8 cellular contexts compared by ENCODE assay signal in the genomic region with DNA sequence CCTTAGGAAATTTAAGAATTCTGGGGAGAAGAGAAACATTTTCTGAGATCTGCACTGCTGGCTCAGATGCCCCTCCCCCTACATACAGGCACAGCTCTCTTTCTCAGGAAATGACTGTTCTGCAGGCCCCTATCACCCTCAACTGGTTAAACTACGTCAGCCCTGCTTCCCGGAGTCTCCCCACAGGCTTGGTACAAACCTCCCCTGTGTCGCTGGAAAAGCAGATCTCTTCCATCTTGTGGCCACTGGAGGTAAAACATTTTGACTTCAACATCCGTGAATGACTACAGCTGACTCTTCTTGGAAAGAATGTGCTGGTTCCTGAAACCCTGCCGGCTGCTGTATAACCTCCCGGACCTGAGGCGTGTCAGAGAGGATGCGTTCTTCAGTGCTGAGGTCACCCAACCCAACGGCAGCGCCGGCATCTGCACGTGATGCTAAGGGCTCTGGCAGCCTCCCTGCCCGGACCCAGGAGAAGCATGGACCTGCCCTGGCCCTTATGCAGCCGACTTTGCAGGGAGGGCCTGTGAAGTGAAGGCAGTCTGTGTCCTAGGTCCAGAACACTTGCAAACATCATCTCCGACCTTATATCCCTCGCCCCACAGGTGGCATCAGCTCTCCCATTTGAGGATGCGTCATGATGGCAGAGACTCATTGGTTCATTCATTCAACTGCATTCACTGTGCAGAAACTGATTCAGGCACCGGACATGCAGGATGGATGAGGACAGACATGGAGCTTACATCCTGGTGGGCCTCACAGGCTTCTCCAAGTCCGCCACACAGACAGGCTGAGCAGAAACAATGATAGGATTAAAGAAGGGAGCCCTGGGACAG.
DNase-seq lines count a peak whose midpoint lies in the region; ATAC-seq and TF ChIP-seq lines count a peak whose summit lies in the region.

No MANE protein-coding gene starts in this region.

- H3K27ac ChIP-seq in dorsolateral prefrontal cortex, result peak overlapping the region in 56 of 59 donors; percentile 13 to 86 (median 64)

- no peak for TF ChIP-seq POLR2A in GM18505 (IDR thresholded peaks at IDR 0.05; ENCODE audit: borderline replicate concordance, extremely low read depth, insufficient read depth, insufficient read length)
- no peak for TF ChIP-seq POLR2A in lower leg skin (IDR thresholded peaks at IDR 0.05)

- intact Hi-C loops in dorsolateral prefrontal cortex (cut with DNase I), result loop anchor here (1.0 to 5.0 kb wide), 3 partner anchors 207 to 261 kb away; a partner anchor contains a TSS
- intact Hi-C loops in lower leg skin (cut with DNase I; ENCODE audit: low total_unique reads), result no loop called here

- no peaks in the 10 kb centered on the region for H3K27me3 ChIP-seq in dorsolateral prefrontal cortex

- peak; percentile 97 for DNase-seq in A172 (ENCODE audit: low spot score)
- DNase-seq in NCI-H510A (lab: John Stamatoyannopoulos, UW), result peak; percentile 70
- peak; percentile 53 for DNase-seq in activated CD4-positive, alpha-beta T cell treated with anti-CD3 and anti-CD28 coated beads, Interleukin-2, amount 50 U/mL, for 1 hour
- DNase-seq in dorsolateral prefrontal cortex, result peak in 6 of 10 donors; percentile 56 to 78 (median 66)
- peak; percentile 89 to 97 for DNase-seq in lower leg skin (ENCODE audit: low spot score in 2 of 2)
- peak; percentile 83 for DNase-seq in stimulated activated CD4-positive, alpha-beta T cell treated with anti-CD3 and anti-CD28 coated beads, Interleukin-4, amount 100 ng/mL, for 24 hours

- WGBS in lower leg skin, 2 donors, result 10 to 11% methylated on average over 19 of the region's 19 CpGs

- ATAC-seq in GM18505 (IDR thresholded peaks at IDR 0.05; ENCODE audit: unreplicated experiment) (peak; percentile 53), HG03342 (IDR thresholded peaks at IDR 0.05; ENCODE audit: unreplicated experiment) (peak; percentile 63)

- H3K4me3 ChIP-seq in dorsolateral prefrontal cortex (peak overlapping the region in 38 of 59 donors; percentile 2 to 57 (median 28)), lower leg skin (ENCODE audit: low read depth, poor library complexity, severe bottlenecking) (no peak overlapping the region)

- TF ChIP-seq CTCF in dorsolateral prefrontal cortex (IDR thresholded peaks at IDR 0.05 in 54 of 56, conservative IDR thresholded peaks at IDR 0.05 in 2 of 56; ENCODE audit: low read depth in 1 of 56, partially characterized antibody in 56 of 56) (peak; percentile 36 to 71 (median 58)), lower leg skin (IDR thresholded peaks at IDR 0.05) (peak in 1 of 3 donors; percentile 68)
